8 cellular contexts compared by ENCODE assay signal in the genomic region with DNA sequence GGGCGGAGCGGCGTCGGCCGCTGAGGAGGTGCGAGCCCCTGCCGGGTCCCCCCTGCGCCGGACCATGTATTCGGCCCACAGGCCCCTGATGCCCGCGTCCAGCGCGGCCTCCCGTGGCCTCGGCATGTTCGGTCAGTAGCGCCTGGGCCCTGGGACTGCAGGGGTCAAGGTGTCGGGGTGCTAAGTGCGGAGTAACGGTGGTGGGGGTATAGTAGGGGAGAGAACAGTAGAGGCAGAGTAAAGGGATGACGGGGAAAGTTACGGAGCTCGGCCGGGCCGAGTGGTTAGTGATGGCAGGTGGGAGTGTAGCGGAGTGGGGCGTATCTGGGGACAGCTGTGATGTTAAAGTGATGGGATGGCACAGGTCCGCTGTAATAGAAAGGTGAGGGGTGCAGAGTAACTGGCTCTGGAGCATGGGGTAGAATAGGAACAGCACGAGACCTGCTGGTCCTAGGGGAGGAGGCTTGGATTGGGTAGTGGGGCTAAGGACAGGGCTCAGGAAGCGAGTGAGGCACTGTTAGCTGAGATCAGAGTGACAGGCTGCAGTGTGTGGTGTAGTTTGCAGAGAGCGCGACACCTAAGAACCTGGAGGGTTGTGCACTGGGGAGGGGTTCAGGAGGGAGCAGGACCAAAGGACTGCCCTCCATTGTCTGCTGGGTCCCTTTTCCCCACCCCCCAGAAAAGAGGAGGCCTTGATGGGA. TPM values are rescaled to one million over a fixed set of nuclear protein-coding genes. Genes with fewer than 3 reads are reported as not detected.
DNase-seq lines count a peak whose midpoint lies in the region; ATAC-seq and TF ChIP-seq lines count a peak whose summit lies in the region.

No MANE protein-coding gene starts in this region.

- no peaks in the 10 kb centered on the region for H3K27me3 Mint-ChIP-seq in naive B cell

- peak overlapping the region; percentile 82 to 95 (median 90) for H3K4me3 Mint-ChIP-seq in naive B cell

- no peaks in the 10 kb centered on the region for H3K9me3 Mint-ChIP-seq in naive B cell

- ATAC-seq in naive B cell (ENCODE audit: low read depth in 2 of 2): no peak

- H3K36me3 Mint-ChIP-seq in naive B cell: no peaks in the 10 kb centered on the region

- H3K27ac Mint-ChIP-seq in naive B cell: peak overlapping the region; percentile 90 to 97 (median 94)

- peak; percentile 8 for DNase-seq in NCI-H1092 treated with DMSO at 0.1 percent for 48 hours (lab: John Stamatoyannopoulos, UW)
- no peak for DNase-seq in NCI-H1092 (lab: John Stamatoyannopoulos, UW)
- peak; percentile 30 for DNase-seq in dermis blood vessel endothelial cell
- no peak for DNase-seq in naive B cell
- no peak for DNase-seq in NCI-H2029 (lab: John Stamatoyannopoulos, UW)
- no peak for DNase-seq in CD1c-positive myeloid dendritic cell (ENCODE audit: extremely low spot score)
- no peak for DNase-seq in RPMI8226

- peaks cover 29 to 38% (median 36%) of the 10 kb centered on the region in 3 donors for H3K4me1 Mint-ChIP-seq in naive B cell

TF ChIP-seq in PFSK-1, 5 proteins besides CTCF, POLR2A, EP300 and RAD21:
- TF ChIP-seq SIN3A (IDR thresholded peaks at IDR 0.05; ENCODE audit: borderline replicate concordance, insufficient read depth, low read length) (0 out of 2 replicates have a peak, but pooled peaks have one; percentile 46), FOXP2 (optimal IDR thresholded peaks at IDR 0.05; ENCODE audit: borderline replicate concordance, extremely low read depth, extremely low read length, insufficient read depth) (no peak), TAF1 (IDR thresholded peaks at IDR 0.05; ENCODE audit: borderline replicate concordance, insufficient read depth, low read length) (no peak), POLR2AphosphoS5 (IDR thresholded peaks at IDR 0.05; ENCODE audit: low read depth, low read length) (no peak)
- TF ChIP-seq, protein P1, sequence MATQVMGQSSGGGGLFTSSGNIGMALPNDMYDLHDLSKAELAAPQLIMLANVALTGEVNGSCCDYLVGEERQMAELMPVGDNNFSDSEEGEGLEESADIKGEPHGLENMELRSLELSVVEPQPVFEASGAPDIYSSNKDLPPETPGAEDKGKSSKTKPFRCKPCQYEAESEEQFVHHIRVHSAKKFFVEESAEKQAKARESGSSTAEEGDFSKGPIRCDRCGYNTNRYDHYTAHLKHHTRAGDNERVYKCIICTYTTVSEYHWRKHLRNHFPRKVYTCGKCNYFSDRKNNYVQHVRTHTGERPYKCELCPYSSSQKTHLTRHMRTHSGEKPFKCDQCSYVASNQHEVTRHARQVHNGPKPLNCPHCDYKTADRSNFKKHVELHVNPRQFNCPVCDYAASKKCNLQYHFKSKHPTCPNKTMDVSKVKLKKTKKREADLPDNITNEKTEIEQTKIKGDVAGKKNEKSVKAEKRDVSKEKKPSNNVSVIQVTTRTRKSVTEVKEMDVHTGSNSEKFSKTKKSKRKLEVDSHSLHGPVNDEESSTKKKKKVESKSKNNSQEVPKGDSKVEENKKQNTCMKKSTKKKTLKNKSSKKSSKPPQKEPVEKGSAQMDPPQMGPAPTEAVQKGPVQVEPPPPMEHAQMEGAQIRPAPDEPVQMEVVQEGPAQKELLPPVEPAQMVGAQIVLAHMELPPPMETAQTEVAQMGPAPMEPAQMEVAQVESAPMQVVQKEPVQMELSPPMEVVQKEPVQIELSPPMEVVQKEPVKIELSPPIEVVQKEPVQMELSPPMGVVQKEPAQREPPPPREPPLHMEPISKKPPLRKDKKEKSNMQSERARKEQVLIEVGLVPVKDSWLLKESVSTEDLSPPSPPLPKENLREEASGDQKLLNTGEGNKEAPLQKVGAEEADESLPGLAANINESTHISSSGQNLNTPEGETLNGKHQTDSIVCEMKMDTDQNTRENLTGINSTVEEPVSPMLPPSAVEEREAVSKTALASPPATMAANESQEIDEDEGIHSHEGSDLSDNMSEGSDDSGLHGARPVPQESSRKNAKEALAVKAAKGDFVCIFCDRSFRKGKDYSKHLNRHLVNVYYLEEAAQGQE (IDR thresholded peaks at IDR 0.05; ENCODE audit: insufficient read depth in 1 of 2, low read depth in 2 of 2, low read length in 2 of 2): no peak

RNA-seq across cellular contexts. Expression of a gene that starts 15.7 kb away (rescaled TPM):
- 81.2 TPM for polyA plus RNA-seq in PFSK-1 (2012; ENCODE audit: insufficient read length, low read depth)
- total RNA-seq in dermis blood vessel endothelial cell: 20.6 and 39.7 TPM in 2 replicates
- polyA plus RNA-seq in naive B cell (ENCODE audit: low read depth in 6 of 6): 1 to 10 TPM in 5 of 6 donors, under 1 TPM in 1; 0.05 to 5.3 (median 2.1) TPM

RNA-seq across cellular contexts. Expression of a gene that starts 17.1 kb away (rescaled TPM):
- polyA plus RNA-seq in PFSK-1 (2012; ENCODE audit: insufficient read length, low read depth): 5.3 TPM
- 0.84 and 1.2 TPM in 2 replicates for total RNA-seq in dermis blood vessel endothelial cell
- under 1 TPM in 3 of 6 donors, not detected in 3; 0.25 to 0.51 (median 0.34) TPM for polyA plus RNA-seq in naive B cell (ENCODE audit: low read depth in 6 of 6)

RNA-seq across cellular contexts. Expression of a gene that starts 17.6 kb away (rescaled TPM):
- polyA plus RNA-seq in PFSK-1 (2012; ENCODE audit: insufficient read length, low read depth): 409 TPM
- total RNA-seq in dermis blood vessel endothelial cell: 38.5 and 40.2 TPM in 2 replicates
- polyA plus RNA-seq in naive B cell (ENCODE audit: low read depth in 6 of 6): 10 to 100 TPM; 12.3 to 25.9 (median 24.4) TPM

RNA-seq across cellular contexts. Expression of a gene that starts 28.3 kb away (rescaled TPM):
- polyA plus RNA-seq in PFSK-1 (2012; ENCODE audit: insufficient read length, low read depth): 22.1 TPM
- total RNA-seq in dermis blood vessel endothelial cell: 0.09 TPM in 1 of 2 replicates, not detected in the other
- not detected for polyA plus RNA-seq in naive B cell (ENCODE audit: low read depth in 6 of 6)

RNA-seq across cellular contexts. Expression of a gene that starts 29.9 kb away (rescaled TPM):
- polyA plus RNA-seq in PFSK-1 (2012; ENCODE audit: insufficient read length, low read depth): 157 TPM
- 32.7 and 42.4 TPM in 2 replicates for total RNA-seq in dermis blood vessel endothelial cell
- 1 to 10 TPM in 5 of 6 donors, under 1 TPM in 1; 0.68 to 8.2 (median 3.8) TPM for polyA plus RNA-seq in naive B cell (ENCODE audit: low read depth in 6 of 6)

Comparison
In these comparisons a context has a peak if more than half of its experiments do, and no peak if none do; other contexts are left out.
1. DNase-seq: peak in NCI-H1092 treated with DMSO at 0.1 percent for 48 hours (single experiment) and dermis blood vessel endothelial cell (single experiment); none in NCI-H1092 (single experiment), naive B cell (single experiment), NCI-H2029 (single experiment), CD1c-positive myeloid dendritic cell (single experiment) and RPMI8226 (single experiment).